ENCODE assay signal across 24 cellular contexts in the genomic region with DNA sequence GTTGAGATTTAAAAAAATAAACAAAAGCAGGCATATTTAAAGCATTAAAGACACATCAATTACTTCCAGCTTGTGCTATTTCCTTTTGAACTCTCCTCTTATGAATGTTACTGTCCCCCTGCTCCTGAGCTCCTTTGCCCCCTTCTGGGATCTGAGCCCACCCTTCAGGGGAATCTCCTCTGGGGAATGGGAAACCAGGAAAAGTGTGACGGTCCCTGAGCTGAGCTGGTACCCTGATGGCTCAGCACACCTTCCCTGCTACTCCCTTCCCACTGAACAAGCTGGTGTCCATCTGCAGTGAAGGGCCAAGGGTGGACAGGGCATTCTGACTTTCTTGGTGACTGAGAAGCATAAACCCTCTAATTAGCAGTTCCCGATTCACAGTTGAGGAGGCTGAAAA.
DNase-seq lines count a peak whose midpoint lies in the region; ATAC-seq and TF ChIP-seq lines count a peak whose summit lies in the region.
"Had no signal": no experiment of that assay in that cellular context is flagged by ENCODE, and none has a peak within 500 bp of the region (broad histone marks: within the 10 kb centered on the region; RNA-seq: fewer than 3 reads in every experiment).

No MANE protein-coding gene starts in this region.

- intact Hi-C loops in OCI-LY7 (cut with micrococcal nuclease; ENCODE audit: unreplicated experiment), result loop anchor here (5.0 kb wide), 1 partner anchor 357 kb away; a partner anchor contains a TSS
- intact Hi-C loops in activated T-helper 2 cell treated with anti-CD3 and anti-CD28 coated beads, Interferon-gamma antibody, Interleukin-2, Interleukin-4, amounts not matched to agents 10 μg/mL and 5 μg/mL and 100 μg/mL, durations not matched to agents 14 hours and 24 hours and 36 hours (cut with micrococcal nuclease), result no loop called here

- H3K27me3 ChIP-seq in GM23338 (ENCODE audit: insufficient read depth) (no peaks in the 10 kb centered on the region), neuronal stem cell (ENCODE audit: control insufficient read depth in 3 of 3, insufficient read depth in 3 of 3, low read depth in 1 of 3, low read length in 3 of 3) (no peaks in the 10 kb centered on the region)
- H3K27me3 ChIP-seq: BE2C; BLaER1 treated with 17β-estradiol and CSF1 and Interleukin-3, amounts not matched to agents 10 nM and 100 nM had no signal

- H3K4me3 Mint-ChIP-seq in GM23338, result no peak overlapping the region
- no peak overlapping the region for H3K4me3 Mint-ChIP-seq in stimulated activated memory B cell treated with anti-CD40 and anti-IgM and Interleukin-4, amounts not matched to agents 10 μg/mL and 1 μg/mL and 100 μg/mL, for 72 hours
- no peak overlapping the region for H3K4me3 Mint-ChIP-seq in activated T-helper 2 cell treated with anti-CD3 and anti-CD28 coated beads, Interferon-gamma antibody, Interleukin-2, Interleukin-4, amounts not matched to agents 10 μg/mL and 5 μg/mL and 100 μg/mL, durations not matched to agents 14 hours and 24 hours and 36 hours (ENCODE audit: low read depth)
- H3K4me3 Mint-ChIP-seq: CD14-positive monocyte; CD4-positive, alpha-beta T cell; CD8-positive, alpha-beta memory T cell; H9; HFFc6 had no signal

- no peaks in the 10 kb centered on the region for H3F3A ChIP-seq in GM23338 (replicated peaks; ENCODE audit: low read depth)

- H3K27ac ChIP-seq in GM23338 (ENCODE audit: low read depth), result no peak overlapping the region
- H3K27ac ChIP-seq in OCI-LY7 (ENCODE audit: low read depth, low read length, poor library complexity, severe bottlenecking), result no peak overlapping the region
- no peak overlapping the region for H3K27ac ChIP-seq in neuronal stem cell (replicated peaks; ENCODE audit: low read length)
- H3K27ac ChIP-seq: A549; BLaER1 treated with 17β-estradiol and CSF1 and Interleukin-3, amounts not matched to agents 10 nM and 100 nM; GM23248 had no signal

- H3K4me2 ChIP-seq in GM23338 (no peak overlapping the region), OCI-LY7 (ENCODE audit: low read length) (no peak overlapping the region), neuronal stem cell (ENCODE audit: insufficient read depth, low read length, poor library complexity, severe bottlenecking) (no peak overlapping the region)
- H3K4me2 ChIP-seq: A549; BLaER1 treated with 17β-estradiol and CSF1 and Interleukin-3, amounts not matched to agents 10 nM and 100 nM had no signal

- H4K20me1 ChIP-seq in GM23338 (replicated peaks; ENCODE audit: insufficient read depth), result no peaks in the 10 kb centered on the region
- H4K20me1 ChIP-seq in OCI-LY7 (ENCODE audit: insufficient read depth, low read length), result no peaks in the 10 kb centered on the region
- H4K20me1 ChIP-seq: BLaER1 treated with 17β-estradiol and CSF1 and Interleukin-3, amounts not matched to agents 10 nM and 100 nM had no signal

- BruUV-seq in OCI-LY7 (replicated peaks; lab: Mats Ljungman, UMichigan), result no TSS peak

- H3K4me3 ChIP-seq in GM23338, result no peak overlapping the region
- no peak overlapping the region for H3K4me3 ChIP-seq in OCI-LY7 (ENCODE audit: low read depth, low read length, poor library complexity, severe bottlenecking)
- no peak overlapping the region for H3K4me3 ChIP-seq in neuronal stem cell (ENCODE audit: low read length in 2 of 2)
- H3K4me3 ChIP-seq: A549; BLaER1 treated with 17β-estradiol and CSF1 and Interleukin-3, amounts not matched to agents 10 nM and 100 nM; GM23248 had no signal

- no peak overlapping the region for H3K27ac Mint-ChIP-seq in GM23338
- peak overlapping the region; percentile 11 for H3K27ac Mint-ChIP-seq in stimulated activated memory B cell treated with anti-CD40 and anti-IgM and Interleukin-4, amounts not matched to agents 10 μg/mL and 1 μg/mL and 100 μg/mL, for 72 hours
- H3K27ac Mint-ChIP-seq in activated T-helper 2 cell treated with anti-CD3 and anti-CD28 coated beads, Interferon-gamma antibody, Interleukin-2, Interleukin-4, amounts not matched to agents 10 μg/mL and 5 μg/mL and 100 μg/mL, durations not matched to agents 14 hours and 24 hours and 36 hours, result no peak overlapping the region
- H3K27ac Mint-ChIP-seq: CD14-positive monocyte; CD4-positive, alpha-beta T cell; CD8-positive, alpha-beta memory T cell; H9; HFFc6 had no signal

- CTCF ChIA-PET in OCI-LY7 (lab: Charles Lee; ENCODE audit: unreplicated experiment), result no interaction called here

- H4K8ac ChIP-seq in neuronal stem cell (ENCODE audit: low read depth, low read length), result no peak overlapping the region

- H3K9me3 ChIP-seq in OCI-LY7 (ENCODE audit: low read length) (no peaks in the 10 kb centered on the region), neuronal stem cell (replicated peaks in 1 of 2; ENCODE audit: control insufficient read depth in 2 of 2, insufficient read depth in 1 of 2, low read depth in 1 of 2, low read length in 2 of 2) (no peaks in the 10 kb centered on the region)
- H3K9me3 ChIP-seq: A549; BE2C; BLaER1 treated with 17β-estradiol and CSF1 and Interleukin-3, amounts not matched to agents 10 nM and 100 nM had no signal

- H2AFZ ChIP-seq in GM23338, result peak overlapping the region; percentile 83
- H2AFZ ChIP-seq in OCI-LY7 (ENCODE audit: low read length), result peak overlapping the region; percentile 47; the same call in 1 of the 2 replicates
- H2AFZ ChIP-seq in neuronal stem cell (ENCODE audit: low read length), result no peak overlapping the region
- H2AFZ ChIP-seq: GM23248 had no signal

- H2BK5ac ChIP-seq in neuronal stem cell (ENCODE audit: low read length), result no peak overlapping the region

- no peak overlapping the region for H2BK15ac ChIP-seq in neuronal stem cell (ENCODE audit: low read length)

- no peak overlapping the region for H3K18ac ChIP-seq in neuronal stem cell (ENCODE audit: low read length)

- no peak overlapping the region for H3K14ac ChIP-seq in neuronal stem cell (ENCODE audit: low read length)

- H4K91ac ChIP-seq in neuronal stem cell (ENCODE audit: low read depth, low read length, poor library complexity), result no peak overlapping the region

- DNase-seq in GM23338 (ENCODE audit: low spot score), result no peak
- DNase-seq in OCI-LY7 (ENCODE audit: low spot score), result no peak
- DNase-seq in neuronal stem cell (ENCODE audit: low spot score), result no peak
- DNase-seq in effector CD4-positive, alpha-beta T cell, result no peak
- no peak for DNase-seq in activated T-helper 2 cell treated with anti-CD3 and anti-CD28 coated beads, Interferon-gamma antibody, Interleukin-2, Interleukin-4, amounts not matched to agents 10 μg/mL and 5 μg/mL and 100 μg/mL, durations not matched to agents 14 hours and 24 hours and 36 hours (ENCODE audit: low spot score)
- no peak for DNase-seq in NOMO-1 (lab: John Stamatoyannopoulos, UW; ENCODE audit: unreplicated experiment in 2 of 2)
- DNase-seq: 8988T; ACHN; AML-193; BE2C; CD4-positive, alpha-beta T cell; CD8-positive, alpha-beta memory T cell; DMS 273 treated with DMSO at 0.1 percent for 48 hours; DMS53; DMS79 treated with DMSO at 0.1 percent for 48 hours; GM23248; H9; HFFc6 had no signal

- peak; percentile 32; the same call in 2 of the 3 replicates for ATAC-seq in GM23338
- ATAC-seq in stimulated activated memory B cell treated with anti-CD40 and anti-IgM and Interleukin-4, amounts not matched to agents 10 μg/mL and 1 μg/mL and 100 μg/mL, for 72 hours, result no peak
- ATAC-seq in GM19035 (IDR thresholded peaks at IDR 0.05; ENCODE audit: unreplicated experiment), result no peak
- ATAC-seq: A549, HCT116 had no signal

- H3K23ac ChIP-seq in neuronal stem cell (ENCODE audit: low read depth, low read length, poor library complexity), result no peak overlapping the region

- H3K36me3 ChIP-seq in GM23338 (ENCODE audit: insufficient read depth) (no peaks in the 10 kb centered on the region), OCI-LY7 (ENCODE audit: insufficient read depth, low read length) (no peaks in the 10 kb centered on the region), neuronal stem cell (replicated peaks in 1 of 2; ENCODE audit: control insufficient read depth in 2 of 2, insufficient read depth in 2 of 2, low read length in 2 of 2) (no peaks in the 10 kb centered on the region)
- H3K36me3 ChIP-seq: BE2C; BLaER1 treated with 17β-estradiol and CSF1 and Interleukin-3, amounts not matched to agents 10 nM and 100 nM had no signal

- H3K79me1 ChIP-seq in neuronal stem cell (ENCODE audit: low read depth, low read length), result no peaks in the 10 kb centered on the region

- no peaks in the 10 kb centered on the region for H3K79me2 ChIP-seq in GM23338 (replicated peaks; ENCODE audit: insufficient read depth)
- H3K79me2 ChIP-seq in OCI-LY7 (ENCODE audit: insufficient read depth, low read depth, low read length), result no peaks in the 10 kb centered on the region

- POLR2A ChIA-PET in OCI-LY7 (lab: Charles Lee), result interaction anchor here (0.8 to 1.1 kb wide), 2 partner anchors 13 to 68 kb away, joined by 3 read pairs; no protein-coding TSS in a partner anchor

- no peaks in the 10 kb centered on the region for H3K36me3 Mint-ChIP-seq in GM23338 (ENCODE audit: low read depth)
- H3K36me3 Mint-ChIP-seq in stimulated activated memory B cell treated with anti-CD40 and anti-IgM and Interleukin-4, amounts not matched to agents 10 μg/mL and 1 μg/mL and 100 μg/mL, for 72 hours, result no peaks in the 10 kb centered on the region
- H3K36me3 Mint-ChIP-seq in activated T-helper 2 cell treated with anti-CD3 and anti-CD28 coated beads, Interferon-gamma antibody, Interleukin-2, Interleukin-4, amounts not matched to agents 10 μg/mL and 5 μg/mL and 100 μg/mL, durations not matched to agents 14 hours and 24 hours and 36 hours (ENCODE audit: low read depth), result no peaks in the 10 kb centered on the region
- H3K36me3 Mint-ChIP-seq: CD14-positive monocyte; CD8-positive, alpha-beta memory T cell had no signal

- H2BK120ac ChIP-seq in neuronal stem cell (ENCODE audit: low read depth, low read length), result no peak overlapping the region

- peaks cover 3% of the 10 kb centered on the region; the same call in 2 of the 3 replicates for H3K4me1 Mint-ChIP-seq in GM23338
- H3K4me1 Mint-ChIP-seq in stimulated activated memory B cell treated with anti-CD40 and anti-IgM and Interleukin-4, amounts not matched to agents 10 μg/mL and 1 μg/mL and 100 μg/mL, for 72 hours, result peaks cover 12% of the 10 kb centered on the region
- no peaks in the 10 kb centered on the region for H3K4me1 Mint-ChIP-seq in activated T-helper 2 cell treated with anti-CD3 and anti-CD28 coated beads, Interferon-gamma antibody, Interleukin-2, Interleukin-4, amounts not matched to agents 10 μg/mL and 5 μg/mL and 100 μg/mL, durations not matched to agents 14 hours and 24 hours and 36 hours (ENCODE audit: low read depth)
- H3K4me1 Mint-ChIP-seq: CD8-positive, alpha-beta memory T cell had no signal

- WGBS in neuronal stem cell (ENCODE audit: extremely low coverage in 2 of 2, insufficient read length in 2 of 2, insufficient replicate concordance in 1 of 2), 2 donors, result no CpG with 5 or more reads among the region's 2 CpGs

- no peak for TF ChIP-seq CTCF in GM23338 (conservative IDR thresholded peaks at IDR 0.05; ENCODE audit: low read depth in 2 of 2)
- no peak for TF ChIP-seq CTCF in OCI-LY7 (conservative IDR thresholded peaks at IDR 0.05; ENCODE audit: low read length)

- H3K9me2 ChIP-seq in GM23338 (ENCODE audit: insufficient read depth), result 0 out of 2 replicates have a peak, but pooled peaks cover 4% of the 10 kb centered on the region
- H3K9me2 ChIP-seq in OCI-LY7 (ENCODE audit: insufficient read depth, low read length), result no peaks in the 10 kb centered on the region; the same call in 1 of the 2 replicates

- H2AK5ac ChIP-seq in neuronal stem cell (ENCODE audit: low read depth, low read length), result no peak overlapping the region

- H3K9me3 Mint-ChIP-seq in GM23338, result no peaks in the 10 kb centered on the region
- H3K9me3 Mint-ChIP-seq in stimulated activated memory B cell treated with anti-CD40 and anti-IgM and Interleukin-4, amounts not matched to agents 10 μg/mL and 1 μg/mL and 100 μg/mL, for 72 hours, result no peaks in the 10 kb centered on the region
- H3K9me3 Mint-ChIP-seq in activated T-helper 2 cell treated with anti-CD3 and anti-CD28 coated beads, Interferon-gamma antibody, Interleukin-2, Interleukin-4, amounts not matched to agents 10 μg/mL and 5 μg/mL and 100 μg/mL, durations not matched to agents 14 hours and 24 hours and 36 hours, result no peaks in the 10 kb centered on the region
- H3K9me3 Mint-ChIP-seq: CD14-positive monocyte; CD4-positive, alpha-beta T cell; CD8-positive, alpha-beta memory T cell; H9; HFFc6 had no signal

- peak overlapping the region; percentile 60 for H2BK12ac ChIP-seq in neuronal stem cell (ENCODE audit: low read length)

- no peak overlapping the region for H3K4ac ChIP-seq in neuronal stem cell (ENCODE audit: low read length)

- H3K27me3 Mint-ChIP-seq in GM23338 (ENCODE audit: insufficient read depth, low read depth, poor library complexity), result no peaks in the 10 kb centered on the region
- no peaks in the 10 kb centered on the region for H3K27me3 Mint-ChIP-seq in stimulated activated memory B cell treated with anti-CD40 and anti-IgM and Interleukin-4, amounts not matched to agents 10 μg/mL and 1 μg/mL and 100 μg/mL, for 72 hours
- H3K27me3 Mint-ChIP-seq in activated T-helper 2 cell treated with anti-CD3 and anti-CD28 coated beads, Interferon-gamma antibody, Interleukin-2, Interleukin-4, amounts not matched to agents 10 μg/mL and 5 μg/mL and 100 μg/mL, durations not matched to agents 14 hours and 24 hours and 36 hours (ENCODE audit: low read depth), result peaks cover 15% of the 10 kb centered on the region
- H3K27me3 Mint-ChIP-seq: CD4-positive, alpha-beta T cell had no signal

- H3K4me1 ChIP-seq in GM23338 (ENCODE audit: insufficient read depth) (no peaks in the 10 kb centered on the region), OCI-LY7 (ENCODE audit: insufficient read depth, low read length, poor library complexity, severe bottlenecking) (no peaks in the 10 kb centered on the region), neuronal stem cell (ENCODE audit: control insufficient read depth in 2 of 2, insufficient read depth in 1 of 2, low read depth in 1 of 2, low read length in 2 of 2) (peaks cover 0 to 2% of the 10 kb centered on the region in 2 donors)
- H3K4me1 ChIP-seq: A549; BE2C; BLaER1 treated with 17β-estradiol and CSF1 and Interleukin-3, amounts not matched to agents 10 nM and 100 nM had no signal

- H3K9ac ChIP-seq in neuronal stem cell (ENCODE audit: low read depth, low read length, poor library complexity), result no peak overlapping the region
- H3K9ac ChIP-seq: BLaER1 treated with 17β-estradiol and CSF1 and Interleukin-3, amounts not matched to agents 10 nM and 100 nM; GM23248 had no signal
